1 cellular context compared by ENCODE assay signal in the genomic region with DNA sequence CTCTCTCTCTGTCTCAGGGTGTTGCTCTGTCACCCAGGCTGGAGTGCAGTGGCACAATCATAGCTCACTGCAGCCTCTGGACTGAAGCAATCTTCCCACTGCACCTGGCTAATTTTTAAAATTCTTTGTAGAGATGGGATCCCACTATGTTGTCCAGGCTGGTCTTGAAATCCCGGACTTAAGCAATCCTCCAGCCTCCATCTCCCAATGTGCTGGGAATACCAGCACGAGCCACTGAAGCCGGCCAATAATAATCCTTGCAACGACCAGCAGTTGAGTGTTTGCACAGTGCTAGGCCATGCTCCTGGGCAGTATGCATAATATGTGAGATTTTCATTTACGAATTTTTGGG.
TF ChIP-seq lines count a peak whose summit lies in the region.

No MANE protein-coding gene starts in this region.

TF ChIP-seq in HCT116, 20 proteins besides CTCF, POLR2A, EP300 and RAD21:
- TF ChIP-seq FOSL1 (IDR thresholded peaks at IDR 0.05; ENCODE audit: low read depth) (no peak), EGR1 (IDR thresholded peaks at IDR 0.05; ENCODE audit: low read depth) (no peak), MAX (IDR thresholded peaks at IDR 0.05) (no peak)
- TF ChIP-seq, protein P1, sequence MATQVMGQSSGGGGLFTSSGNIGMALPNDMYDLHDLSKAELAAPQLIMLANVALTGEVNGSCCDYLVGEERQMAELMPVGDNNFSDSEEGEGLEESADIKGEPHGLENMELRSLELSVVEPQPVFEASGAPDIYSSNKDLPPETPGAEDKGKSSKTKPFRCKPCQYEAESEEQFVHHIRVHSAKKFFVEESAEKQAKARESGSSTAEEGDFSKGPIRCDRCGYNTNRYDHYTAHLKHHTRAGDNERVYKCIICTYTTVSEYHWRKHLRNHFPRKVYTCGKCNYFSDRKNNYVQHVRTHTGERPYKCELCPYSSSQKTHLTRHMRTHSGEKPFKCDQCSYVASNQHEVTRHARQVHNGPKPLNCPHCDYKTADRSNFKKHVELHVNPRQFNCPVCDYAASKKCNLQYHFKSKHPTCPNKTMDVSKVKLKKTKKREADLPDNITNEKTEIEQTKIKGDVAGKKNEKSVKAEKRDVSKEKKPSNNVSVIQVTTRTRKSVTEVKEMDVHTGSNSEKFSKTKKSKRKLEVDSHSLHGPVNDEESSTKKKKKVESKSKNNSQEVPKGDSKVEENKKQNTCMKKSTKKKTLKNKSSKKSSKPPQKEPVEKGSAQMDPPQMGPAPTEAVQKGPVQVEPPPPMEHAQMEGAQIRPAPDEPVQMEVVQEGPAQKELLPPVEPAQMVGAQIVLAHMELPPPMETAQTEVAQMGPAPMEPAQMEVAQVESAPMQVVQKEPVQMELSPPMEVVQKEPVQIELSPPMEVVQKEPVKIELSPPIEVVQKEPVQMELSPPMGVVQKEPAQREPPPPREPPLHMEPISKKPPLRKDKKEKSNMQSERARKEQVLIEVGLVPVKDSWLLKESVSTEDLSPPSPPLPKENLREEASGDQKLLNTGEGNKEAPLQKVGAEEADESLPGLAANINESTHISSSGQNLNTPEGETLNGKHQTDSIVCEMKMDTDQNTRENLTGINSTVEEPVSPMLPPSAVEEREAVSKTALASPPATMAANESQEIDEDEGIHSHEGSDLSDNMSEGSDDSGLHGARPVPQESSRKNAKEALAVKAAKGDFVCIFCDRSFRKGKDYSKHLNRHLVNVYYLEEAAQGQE (IDR thresholded peaks at IDR 0.05; ENCODE audit: low read depth), result no peak
TF ChIP-seq in HCT116: peak in this region for 0.
